In genomic region chr12:49092816-49093406, GRCh38 we compare ENCODE assay signal across 1 cellular context.
TF ChIP-seq lines count a peak whose summit lies in the region.

No MANE protein-coding gene starts in this region.

TF ChIP-seq in H1, 55 proteins besides CTCF, POLR2A, EP300 and RAD21:
- TF ChIP-seq RNF2 (IDR thresholded peaks at IDR 0.05; ENCODE audit: borderline replicate concordance, low read depth, low read length, missing control alignments, poor library complexity, severe bottlenecking) = no peak
- no peak for TF ChIP-seq SP1 (IDR thresholded peaks at IDR 0.05; ENCODE audit: low read depth, low read length)
- TF ChIP-seq KDM5A (IDR thresholded peaks at IDR 0.05; ENCODE audit: low read length) = no peak
- no peak for TF ChIP-seq ATF3 (IDR thresholded peaks at IDR 0.05; ENCODE audit: insufficient read depth, low read depth, low read length)
- no peak for TF ChIP-seq MAX (IDR thresholded peaks at IDR 0.05)
- TF ChIP-seq CBX5 (IDR thresholded peaks at IDR 0.05; ENCODE audit: low read depth, low read length) = no peak
- TF ChIP-seq JUND (IDR thresholded peaks at IDR 0.05; ENCODE audit: low read length) = no peak
- TF ChIP-seq BRCA1 (IDR thresholded peaks at IDR 0.05; ENCODE audit: low read depth, low read length) = no peak
- TF ChIP-seq SIRT6 (IDR thresholded peaks at IDR 0.05; ENCODE audit: low read length) = no peak
- TF ChIP-seq KDM4A (IDR thresholded peaks at IDR 0.05; ENCODE audit: low read depth, low read length, severe bottlenecking) = no peak
- TF ChIP-seq SIX5 (IDR thresholded peaks at IDR 0.05; ENCODE audit: low read depth, low read length) = no peak
- TF ChIP-seq ASH2L (IDR thresholded peaks at IDR 0.05; ENCODE audit: low read length) = no peak
- no peak for TF ChIP-seq GABPA (IDR thresholded peaks at IDR 0.05; ENCODE audit: borderline replicate concordance, insufficient read depth, low read length)
- no peak for TF ChIP-seq CTBP2 (IDR thresholded peaks at IDR 0.05; ENCODE audit: borderline replicate concordance, insufficient read depth, insufficient read length, low read length)
- no peak for TF ChIP-seq EGR1 (IDR thresholded peaks at IDR 0.05; ENCODE audit: borderline replicate concordance, low read depth, low read length)
- no peak for TF ChIP-seq POLR2AphosphoS5 (IDR thresholded peaks at IDR 0.05; ENCODE audit: low read depth, low read length)
